ENCODE assay signal across 1 cellular context in genomic region chr22:26483439-26484359, GRCh38.
TF ChIP-seq lines count a peak whose summit lies in the region.

Gene HPS4 (minus strand): TSS chr22:26483783. CDS start chr22:26481762, 2,021 bp downstream.
A gene with protein sequence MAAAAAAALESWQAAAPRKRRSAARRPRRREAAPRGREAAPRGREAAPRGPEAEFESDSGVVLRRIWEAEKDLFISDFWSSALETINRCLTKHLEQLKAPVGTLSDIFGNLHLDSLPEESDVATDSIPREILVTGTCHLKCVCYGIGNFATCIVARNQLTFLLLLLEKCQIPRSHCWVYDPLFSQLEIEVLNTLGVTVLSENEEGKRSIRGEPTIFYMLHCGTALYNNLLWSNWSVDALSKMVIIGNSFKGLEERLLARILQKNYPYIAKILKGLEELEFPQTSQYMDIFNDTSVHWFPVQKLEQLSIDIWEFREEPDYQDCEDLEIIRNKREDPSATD (plus strand): TSS chr22:26483877. CDS start chr22:26483891, 14 bp downstream.

TF ChIP-seq in HEK293, 187 proteins besides CTCF, POLR2A, EP300 and RAD21 (continued from another document and continues in another):
- TF ChIP-seq, protein P1, sequence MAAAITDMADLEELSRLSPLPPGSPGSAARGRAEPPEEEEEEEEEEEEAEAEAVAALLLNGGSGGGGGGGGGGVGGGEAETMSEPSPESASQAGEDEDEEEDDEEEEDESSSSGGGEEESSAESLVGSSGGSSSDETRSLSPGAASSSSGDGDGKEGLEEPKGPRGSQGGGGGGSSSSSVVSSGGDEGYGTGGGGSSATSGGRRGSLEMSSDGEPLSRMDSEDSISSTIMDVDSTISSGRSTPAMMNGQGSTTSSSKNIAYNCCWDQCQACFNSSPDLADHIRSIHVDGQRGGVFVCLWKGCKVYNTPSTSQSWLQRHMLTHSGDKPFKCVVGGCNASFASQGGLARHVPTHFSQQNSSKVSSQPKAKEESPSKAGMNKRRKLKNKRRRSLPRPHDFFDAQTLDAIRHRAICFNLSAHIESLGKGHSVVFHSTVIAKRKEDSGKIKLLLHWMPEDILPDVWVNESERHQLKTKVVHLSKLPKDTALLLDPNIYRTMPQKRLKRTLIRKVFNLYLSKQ (tag by site-specific recombination; IDR thresholded peaks at IDR 0.05; ENCODE audit: borderline replicate concordance) = no peak
- no peak for TF ChIP-seq ZFP41 (tag by site-specific recombination; IDR thresholded peaks at IDR 0.05; ENCODE audit: borderline replicate concordance)
- no peak for TF ChIP-seq ZNF354C (tag by site-specific recombination; IDR thresholded peaks at IDR 0.05; ENCODE audit: borderline replicate concordance, low read depth)
- no peak for TF ChIP-seq HOXA7 (CRISPR knock-in tag; IDR thresholded peaks at IDR 0.05; ENCODE audit: borderline replicate concordance)
- TF ChIP-seq ZNF777 (tag by site-specific recombination; IDR thresholded peaks at IDR 0.05; ENCODE audit: borderline replicate concordance) = no peak
- no peak for TF ChIP-seq ZNF560 (tag by site-specific recombination; IDR thresholded peaks at IDR 0.05; ENCODE audit: borderline replicate concordance)
- TF ChIP-seq, protein P2, sequence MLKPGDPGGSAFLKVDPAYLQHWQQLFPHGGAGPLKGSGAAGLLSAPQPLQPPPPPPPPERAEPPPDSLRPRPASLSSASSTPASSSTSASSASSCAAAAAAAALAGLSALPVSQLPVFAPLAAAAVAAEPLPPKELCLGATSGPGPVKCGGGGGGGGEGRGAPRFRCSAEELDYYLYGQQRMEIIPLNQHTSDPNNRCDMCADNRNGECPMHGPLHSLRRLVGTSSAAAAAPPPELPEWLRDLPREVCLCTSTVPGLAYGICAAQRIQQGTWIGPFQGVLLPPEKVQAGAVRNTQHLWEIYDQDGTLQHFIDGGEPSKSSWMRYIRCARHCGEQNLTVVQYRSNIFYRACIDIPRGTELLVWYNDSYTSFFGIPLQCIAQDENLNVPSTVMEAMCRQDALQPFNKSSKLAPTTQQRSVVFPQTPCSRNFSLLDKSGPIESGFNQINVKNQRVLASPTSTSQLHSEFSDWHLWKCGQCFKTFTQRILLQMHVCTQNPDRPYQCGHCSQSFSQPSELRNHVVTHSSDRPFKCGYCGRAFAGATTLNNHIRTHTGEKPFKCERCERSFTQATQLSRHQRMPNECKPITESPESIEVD (tag by site-specific recombination; IDR thresholded peaks at IDR 0.05) = no peak
- peak; percentile 69 for TF ChIP-seq ZFP37 (tag by site-specific recombination; IDR thresholded peaks at IDR 0.05)
- TF ChIP-seq ZNF555 (tag by site-specific recombination; conservative IDR thresholded peaks at IDR 0.05) = no peak
- TF ChIP-seq, protein P3, sequence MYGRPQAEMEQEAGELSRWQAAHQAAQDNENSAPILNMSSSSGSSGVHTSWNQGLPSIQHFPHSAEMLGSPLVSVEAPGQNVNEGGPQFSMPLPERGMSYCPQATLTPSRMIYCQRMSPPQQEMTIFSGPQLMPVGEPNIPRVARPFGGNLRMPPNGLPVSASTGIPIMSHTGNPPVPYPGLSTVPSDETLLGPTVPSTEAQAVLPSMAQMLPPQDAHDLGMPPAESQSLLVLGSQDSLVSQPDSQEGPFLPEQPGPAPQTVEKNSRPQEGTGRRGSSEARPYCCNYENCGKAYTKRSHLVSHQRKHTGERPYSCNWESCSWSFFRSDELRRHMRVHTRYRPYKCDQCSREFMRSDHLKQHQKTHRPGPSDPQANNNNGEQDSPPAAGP (tag by site-specific recombination; IDR thresholded peaks at IDR 0.05) = peak; percentile 82
- TF ChIP-seq, protein P4, sequence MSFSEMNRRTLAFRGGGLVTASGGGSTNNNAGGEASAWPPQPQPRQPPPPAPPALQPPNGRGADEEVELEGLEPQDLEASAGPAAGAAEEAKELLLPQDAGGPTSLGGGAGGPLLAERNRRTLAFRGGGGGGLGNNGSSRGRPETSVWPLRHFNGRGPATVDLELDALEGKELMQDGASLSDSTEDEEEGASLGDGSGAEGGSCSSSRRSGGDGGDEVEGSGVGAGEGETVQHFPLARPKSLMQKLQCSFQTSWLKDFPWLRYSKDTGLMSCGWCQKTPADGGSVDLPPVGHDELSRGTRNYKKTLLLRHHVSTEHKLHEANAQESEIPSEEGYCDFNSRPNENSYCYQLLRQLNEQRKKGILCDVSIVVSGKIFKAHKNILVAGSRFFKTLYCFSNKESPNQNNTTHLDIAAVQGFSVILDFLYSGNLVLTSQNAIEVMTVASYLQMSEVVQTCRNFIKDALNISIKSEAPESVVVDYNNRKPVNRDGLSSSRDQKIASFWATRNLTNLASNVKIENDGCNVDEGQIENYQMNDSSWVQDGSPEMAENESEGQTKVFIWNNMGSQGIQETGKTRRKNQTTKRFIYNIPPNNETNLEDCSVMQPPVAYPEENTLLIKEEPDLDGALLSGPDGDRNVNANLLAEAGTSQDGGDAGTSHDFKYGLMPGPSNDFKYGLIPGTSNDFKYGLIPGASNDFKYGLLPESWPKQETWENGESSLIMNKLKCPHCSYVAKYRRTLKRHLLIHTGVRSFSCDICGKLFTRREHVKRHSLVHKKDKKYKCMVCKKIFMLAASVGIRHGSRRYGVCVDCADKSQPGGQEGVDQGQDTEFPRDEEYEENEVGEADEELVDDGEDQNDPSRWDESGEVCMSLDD (tag by site-specific recombination; IDR thresholded peaks at IDR 0.05) = no peak; the same call in 1 of the 2 replicates
- no peak for TF ChIP-seq ZBTB11 (tag by site-specific recombination; conservative IDR thresholded peaks at IDR 0.05; ENCODE audit: low read depth)
- TF ChIP-seq, protein P5, sequence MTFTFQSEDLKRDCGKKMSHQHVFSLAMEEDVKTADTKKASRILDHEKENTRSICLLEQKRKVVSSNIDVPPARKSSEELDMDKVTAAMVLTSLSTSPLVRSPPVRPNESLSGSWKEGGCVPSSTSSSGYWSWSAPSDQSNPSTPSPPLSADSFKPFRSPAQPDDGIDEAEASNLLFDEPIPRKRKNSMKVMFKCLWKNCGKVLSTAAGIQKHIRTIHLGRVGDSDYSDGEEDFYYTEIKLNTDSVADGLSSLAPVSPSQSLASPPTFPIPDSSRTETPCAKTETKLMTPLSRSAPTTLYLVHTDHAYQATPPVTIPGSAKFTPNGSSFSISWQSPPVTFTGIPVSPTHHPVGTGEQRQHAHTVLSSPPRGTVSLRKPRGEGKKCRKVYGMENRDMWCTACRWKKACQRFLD (tag by site-specific recombination; IDR thresholded peaks at IDR 0.05) = no peak
- TF ChIP-seq ZBTB7A (tag by site-specific recombination; IDR thresholded peaks at IDR 0.05; ENCODE audit: low read depth) = peak; percentile 89
- TF ChIP-seq ZNF571 (tag by site-specific recombination; IDR thresholded peaks at IDR 0.05) = no peak
- 0 out of 2 replicates have a peak, but pooled peaks have one; percentile 31 for TF ChIP-seq IKZF3 (tag by site-specific recombination; IDR thresholded peaks at IDR 0.05)
- no peak for TF ChIP-seq FEZF1 (tag by site-specific recombination; IDR thresholded peaks at IDR 0.05)
- no peak for TF ChIP-seq ZNF423 (tag by site-specific recombination; IDR thresholded peaks at IDR 0.05)
- peak; percentile 99 for TF ChIP-seq KLF9 (tag by site-specific recombination; IDR thresholded peaks at IDR 0.05; ENCODE audit: low read depth)
- no peak for TF ChIP-seq ZNF23 (tag by site-specific recombination; IDR thresholded peaks at IDR 0.05; ENCODE audit: borderline replicate concordance)
- TF ChIP-seq ZBTB17 (tag by site-specific recombination; IDR thresholded peaks at IDR 0.05) = peak; percentile 54; the same call in 1 of the 2 replicates
- peak; percentile 96 for TF ChIP-seq ZFHX2 (tag by site-specific recombination; conservative IDR thresholded peaks at IDR 0.05)
- TF ChIP-seq ZBTB21 (tag by site-specific recombination; IDR thresholded peaks at IDR 0.05) = peak; percentile 79
- TF ChIP-seq ZNF311 (tag by site-specific recombination; IDR thresholded peaks at IDR 0.05; ENCODE audit: borderline replicate concordance) = no peak
- TF ChIP-seq, protein P6, sequence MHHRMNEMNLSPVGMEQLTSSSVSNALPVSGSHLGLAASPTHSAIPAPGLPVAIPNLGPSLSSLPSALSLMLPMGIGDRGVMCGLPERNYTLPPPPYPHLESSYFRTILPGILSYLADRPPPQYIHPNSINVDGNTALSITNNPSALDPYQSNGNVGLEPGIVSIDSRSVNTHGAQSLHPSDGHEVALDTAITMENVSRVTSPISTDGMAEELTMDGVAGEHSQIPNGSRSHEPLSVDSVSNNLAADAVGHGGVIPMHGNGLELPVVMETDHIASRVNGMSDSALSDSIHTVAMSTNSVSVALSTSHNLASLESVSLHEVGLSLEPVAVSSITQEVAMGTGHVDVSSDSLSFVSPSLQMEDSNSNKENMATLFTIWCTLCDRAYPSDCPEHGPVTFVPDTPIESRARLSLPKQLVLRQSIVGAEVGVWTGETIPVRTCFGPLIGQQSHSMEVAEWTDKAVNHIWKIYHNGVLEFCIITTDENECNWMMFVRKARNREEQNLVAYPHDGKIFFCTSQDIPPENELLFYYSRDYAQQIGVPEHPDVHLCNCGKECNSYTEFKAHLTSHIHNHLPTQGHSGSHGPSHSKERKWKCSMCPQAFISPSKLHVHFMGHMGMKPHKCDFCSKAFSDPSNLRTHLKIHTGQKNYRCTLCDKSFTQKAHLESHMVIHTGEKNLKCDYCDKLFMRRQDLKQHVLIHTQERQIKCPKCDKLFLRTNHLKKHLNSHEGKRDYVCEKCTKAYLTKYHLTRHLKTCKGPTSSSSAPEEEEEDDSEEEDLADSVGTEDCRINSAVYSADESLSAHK (tag by site-specific recombination; IDR thresholded peaks at IDR 0.05) = no peak
- TF ChIP-seq ZNF266 (tag by site-specific recombination; IDR thresholded peaks at IDR 0.05; ENCODE audit: low read depth) = no peak
- peak; percentile 85 for TF ChIP-seq SP7 (tag by site-specific recombination; IDR thresholded peaks at IDR 0.05)
- no peak for TF ChIP-seq ZNF776 (tag by site-specific recombination; IDR thresholded peaks at IDR 0.05; ENCODE audit: borderline replicate concordance)
- no peak for TF ChIP-seq OVOL3 (tag by site-specific recombination; IDR thresholded peaks at IDR 0.05)
- no peak for TF ChIP-seq ZNF768 (tag by site-specific recombination; IDR thresholded peaks at IDR 0.05)
- 0 out of 2 replicates have a peak, but pooled peaks have one; percentile 18 for TF ChIP-seq ZNF223 (tag by site-specific recombination; IDR thresholded peaks at IDR 0.05)
- no peak for TF ChIP-seq ZNF10 (tag by site-specific recombination; IDR thresholded peaks at IDR 0.05)
- TF ChIP-seq ZNF629 (tag by site-specific recombination; IDR thresholded peaks at IDR 0.05) = peak; percentile 90
- no peak for TF ChIP-seq ZNF549 (tag by site-specific recombination; IDR thresholded peaks at IDR 0.05)
- TF ChIP-seq ZNF660 (tag by site-specific recombination; IDR thresholded peaks at IDR 0.05) = peak; percentile 80
- no peak for TF ChIP-seq ZNF621 (tag by site-specific recombination; IDR thresholded peaks at IDR 0.05)
- no peak for TF ChIP-seq MZF1 (tag by site-specific recombination; IDR thresholded peaks at IDR 0.05; ENCODE audit: borderline replicate concordance)
- peak; percentile 91 for TF ChIP-seq KLF7 (tag by site-specific recombination; IDR thresholded peaks at IDR 0.05; ENCODE audit: borderline replicate concordance)
- TF ChIP-seq ZNF157 (tag by site-specific recombination; IDR thresholded peaks at IDR 0.05) = no peak
- TF ChIP-seq ZNF398 (tag by site-specific recombination; IDR thresholded peaks at IDR 0.05) = peak; percentile 69
- TF ChIP-seq ZNF791 (tag by site-specific recombination; IDR thresholded peaks at IDR 0.05) = no peak
- no peak for TF ChIP-seq ZNF596 (tag by site-specific recombination; IDR thresholded peaks at IDR 0.05)
- no peak for TF ChIP-seq ZNF48 (tag by site-specific recombination; IDR thresholded peaks at IDR 0.05)
- TF ChIP-seq ZNF24 (tag by site-specific recombination; IDR thresholded peaks at IDR 0.05) = peak; percentile 58; the same call in 1 of the 2 replicates
- peak; percentile 72 for TF ChIP-seq ZNF501 (tag by site-specific recombination; IDR thresholded peaks at IDR 0.05)
- TF ChIP-seq ZNF133 (tag by site-specific recombination; IDR thresholded peaks at IDR 0.05) = no peak
- TF ChIP-seq ZBTB1 (tag by site-specific recombination; IDR thresholded peaks at IDR 0.05) = 0 out of 2 replicates have a peak, but pooled peaks have one; percentile 39
- TF ChIP-seq ZNF211 (tag by site-specific recombination; IDR thresholded peaks at IDR 0.05; ENCODE audit: low read depth) = no peak
